15 cellular contexts compared by ENCODE assay signal in genomic region chr11:6201486-6201885, GRCh38. TPM values are rescaled to one million over a fixed set of nuclear protein-coding genes. Genes with fewer than 3 reads are reported as not detected.
DNase-seq lines count a peak whose midpoint lies in the region; ATAC-seq and TF ChIP-seq lines count a peak whose summit lies in the region.
"Had no signal": no experiment of that assay in that cellular context is flagged by ENCODE, and none has a peak within 500 bp of the region (broad histone marks: within the 10 kb centered on the region; RNA-seq: fewer than 3 reads in every experiment).

No MANE protein-coding gene starts in this region.

- 60 to 72% (median 65%) methylated on average over 1 of the region's 1 CpG for WGBS in ovary, 3 donors

- peaks cover 48% of the 10 kb centered on the region for H3K4me1 Mint-ChIP-seq in activated naive CD8-positive, alpha-beta T cell treated with anti-CD3 and anti-CD28 coated beads, Interleukin-2, amount 50 U/mL, for 24 hours
- H3K4me1 Mint-ChIP-seq in activated naive CD8-positive, alpha-beta T cell treated with anti-CD3 and anti-CD28 coated beads for 36 hours: peaks cover 37% of the 10 kb centered on the region

- no peak for TF ChIP-seq POLR2A in ovary (IDR thresholded peaks at IDR 0.05)

- no peaks in the 10 kb centered on the region for H3K36me3 ChIP-seq in ovary

- H3K4me3 ChIP-seq in fibroblast of the aortic adventitia (ENCODE audit: low read depth, low read length) (no peak overlapping the region), ovary (no peak overlapping the region)
- H3K4me3 ChIP-seq: coronary artery, tibial artery had no signal

- TF ChIP-seq CTCF in fibroblast of the aortic adventitia (IDR thresholded peaks at IDR 0.05; ENCODE audit: insufficient read depth, low read length) (no peak), ovary (IDR thresholded peaks at IDR 0.05) (no peak)

- no peak for TF ChIP-seq EP300 in ovary (IDR thresholded peaks at IDR 0.05)

- no peaks in the 10 kb centered on the region for H3K27me3 Mint-ChIP-seq in activated naive CD8-positive, alpha-beta T cell treated with anti-CD3 and anti-CD28 coated beads, Interleukin-2, amount 50 U/mL, for 24 hours
- no peaks in the 10 kb centered on the region for H3K27me3 Mint-ChIP-seq in activated naive CD8-positive, alpha-beta T cell treated with anti-CD3 and anti-CD28 coated beads for 36 hours

- H3K27ac Mint-ChIP-seq in activated naive CD8-positive, alpha-beta T cell treated with anti-CD3 and anti-CD28 coated beads, Interleukin-2, amount 50 U/mL, for 24 hours: peak overlapping the region; percentile 10
- no peak overlapping the region for H3K27ac Mint-ChIP-seq in activated naive CD8-positive, alpha-beta T cell treated with anti-CD3 and anti-CD28 coated beads for 36 hours

- peaks cover 3% of the 10 kb centered on the region for H3K36me3 Mint-ChIP-seq in activated naive CD8-positive, alpha-beta T cell treated with anti-CD3 and anti-CD28 coated beads, Interleukin-2, amount 50 U/mL, for 24 hours (ENCODE audit: low read depth)
- peaks cover 21% of the 10 kb centered on the region for H3K36me3 Mint-ChIP-seq in activated naive CD8-positive, alpha-beta T cell treated with anti-CD3 and anti-CD28 coated beads for 36 hours

- H3K9me3 ChIP-seq in ovary: no peaks in the 10 kb centered on the region
- H3K9me3 ChIP-seq: tibial artery had no signal

- H3K27ac ChIP-seq in ovary: no peak overlapping the region
- H3K27ac ChIP-seq: coronary artery, parathyroid adenoma, tibial artery had no signal

- H3K4me3 Mint-ChIP-seq in activated naive CD8-positive, alpha-beta T cell treated with anti-CD3 and anti-CD28 coated beads, Interleukin-2, amount 50 U/mL, for 24 hours: no peak overlapping the region
- H3K4me3 Mint-ChIP-seq in activated naive CD8-positive, alpha-beta T cell treated with anti-CD3 and anti-CD28 coated beads for 36 hours: no peak overlapping the region

- H3K9me3 Mint-ChIP-seq in activated naive CD8-positive, alpha-beta T cell treated with anti-CD3 and anti-CD28 coated beads, Interleukin-2, amount 50 U/mL, for 24 hours: no peaks in the 10 kb centered on the region
- no peaks in the 10 kb centered on the region for H3K9me3 Mint-ChIP-seq in activated naive CD8-positive, alpha-beta T cell treated with anti-CD3 and anti-CD28 coated beads for 36 hours

- ATAC-seq in activated naive CD8-positive, alpha-beta T cell treated with anti-CD3 and anti-CD28 coated beads, Interleukin-2, amount 50 U/mL, for 24 hours: peak; percentile 34
- ATAC-seq in GM21825 (IDR thresholded peaks at IDR 0.05; ENCODE audit: unreplicated experiment): no peak

- no peak for DNase-seq in activated naive CD8-positive, alpha-beta T cell treated with anti-CD3 and anti-CD28 coated beads, Interleukin-2, amount 50 U/mL, for 24 hours
- no peak for DNase-seq in activated naive CD8-positive, alpha-beta T cell treated with anti-CD3 and anti-CD28 coated beads for 36 hours
- peak; percentile 30 for DNase-seq in OCI-M1 (lab: John Stamatoyannopoulos, UW)
- DNase-seq in fibroblast of the aortic adventitia (ENCODE audit: low read depth): peak; percentile 7
- no peak for DNase-seq in HPDE6-E6E7 (ENCODE audit: extremely low spot score)
- no peak for DNase-seq in hypothalamus (lab: John Stamatoyannopoulos, UW)
- DNase-seq in ovary: no peak
- DNase-seq: DMS79 treated with DMSO at 0.1 percent for 48 hours, NCI-H187 treated with DMSO at 0.1 percent for 48 hours, NCI-H526 treated with DMSO at 0.1 percent for 48 hours had no signal

- H3K27me3 ChIP-seq in ovary: no peaks in the 10 kb centered on the region
- H3K27me3 ChIP-seq: tibial artery had no signal

- intact Hi-C loops in ovary (cut with DNase I): no loop called here

- H3K4me1 ChIP-seq in ovary (ENCODE audit: insufficient read depth): no peaks in the 10 kb centered on the region
- H3K4me1 ChIP-seq: parathyroid adenoma, tibial artery had no signal

RNA-seq across cellular contexts. Expression of gene OR52W1, which starts 2.5 kb away (rescaled TPM):
- not detected for total RNA-seq in activated naive CD8-positive, alpha-beta T cell treated with anti-CD3 and anti-CD28 coated beads for 36 hours
- not detected in 2 replicates for total RNA-seq in fibroblast of the aortic adventitia (ENCODE audit: low replicate concordance)
- not detected for total RNA-seq in ovary
- not detected for polyA plus RNA-seq in ovary
- polyA plus RNA-seq: BJ had no signal

RNA-seq across cellular contexts. Expression of gene C11orf42, which starts 3.9 kb away (rescaled TPM):
- total RNA-seq in activated naive CD8-positive, alpha-beta T cell treated with anti-CD3 and anti-CD28 coated beads for 36 hours: not detected
- total RNA-seq in fibroblast of the aortic adventitia (ENCODE audit: low replicate concordance) (not detected in 2 replicates), ovary (not detected)
- polyA plus RNA-seq in ovary: not detected
- polyA plus RNA-seq: BJ had no signal

RNA-seq across cellular contexts. Expression of gene OR52B2, which starts 31.4 kb away (rescaled TPM):
- not detected for total RNA-seq in activated naive CD8-positive, alpha-beta T cell treated with anti-CD3 and anti-CD28 coated beads for 36 hours
- total RNA-seq in fibroblast of the aortic adventitia (ENCODE audit: low replicate concordance) (not detected in 2 replicates), ovary (not detected)
- polyA plus RNA-seq in ovary: not detected
- polyA plus RNA-seq: BJ had no signal

RNA-seq across cellular contexts. Expression of gene FHIP1B, which starts 33.0 kb away (rescaled TPM):
- 10 to 100 TPM; 14.2 to 16.0 TPM for total RNA-seq in activated naive CD8-positive, alpha-beta T cell treated with anti-CD3 and anti-CD28 coated beads for 36 hours
- total RNA-seq in fibroblast of the aortic adventitia (ENCODE audit: low replicate concordance) (6.4 and 15.6 TPM in 2 replicates), ovary (10 to 100 TPM; 26.9 to 59.1 (median 35.7) TPM)
- polyA plus RNA-seq in ovary: 10 to 100 TPM; 15.9 to 43.8 TPM

RNA-seq across cellular contexts. Expression of gene CNGA4, which starts 37.4 kb away (rescaled TPM):
- total RNA-seq in activated naive CD8-positive, alpha-beta T cell treated with anti-CD3 and anti-CD28 coated beads for 36 hours: under 1 TPM; 0.10 to 0.30 TPM
- not detected in 2 replicates for total RNA-seq in fibroblast of the aortic adventitia (ENCODE audit: low replicate concordance)
- 1 to 10 TPM in 2 of 7 donors, under 1 TPM in 5; 0.18 to 2.9 (median 0.72) TPM for total RNA-seq in ovary
- under 1 TPM; 0.10 to 0.38 TPM for polyA plus RNA-seq in ovary

Comparison
In these comparisons a context has a peak if more than half of its experiments do, and no peak if none do; other contexts are left out.
1. DNase-seq: peak in OCI-M1 (single experiment) and fibroblast of the aortic adventitia (single experiment); none in activated naive CD8-positive, alpha-beta T cell treated with anti-CD3 and anti-CD28 coated beads, Interleukin-2, amount 50 U/mL, for 24 hours (single experiment), activated naive CD8-positive, alpha-beta T cell treated with anti-CD3 and anti-CD28 coated beads for 36 hours (single experiment), HPDE6-E6E7 (single experiment), hypothalamus (0 of 51) and ovary (0 of 5).